Comparison of ENCODE assay signal across 19 cellular contexts in the genomic region with DNA sequence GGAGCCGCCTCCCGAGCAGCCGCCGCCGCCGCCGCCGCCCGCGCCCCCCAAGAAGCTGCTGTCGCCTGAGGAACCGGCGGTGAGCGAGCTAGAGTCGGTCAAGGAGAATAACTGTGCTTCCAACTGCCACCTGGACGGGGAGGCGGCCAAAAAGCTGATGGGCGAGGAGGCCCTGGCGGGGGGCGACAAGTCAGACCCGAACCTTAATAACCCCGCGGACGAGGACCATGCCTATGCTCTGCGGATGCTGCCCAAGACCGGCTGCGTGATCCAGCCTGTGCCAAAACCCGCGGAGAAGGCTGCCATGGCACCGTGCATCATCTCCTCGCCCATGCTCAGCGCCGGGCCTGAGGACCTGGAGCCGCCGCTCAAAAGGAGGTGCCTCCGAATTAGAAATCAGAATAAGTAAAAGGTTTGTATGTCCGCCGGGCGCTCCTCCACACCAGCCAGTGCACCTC.
DNase-seq lines count a peak whose midpoint lies in the region; ATAC-seq, FAIRE-seq and TF ChIP-seq lines count a peak whose summit lies in the region.
"Had no signal": no experiment of that assay in that cellular context is flagged by ENCODE, and none has a peak within 500 bp of the region (broad histone marks: within the 10 kb centered on the region; RNA-seq: fewer than 3 reads in every experiment).

No MANE protein-coding gene starts in this region.

- peaks cover 7% of the 10 kb centered on the region for H3K4me1 ChIP-seq in CD8-positive, alpha-beta T cell (ENCODE audit: insufficient read depth, low read length)
- H3K4me1 ChIP-seq in H9 (ENCODE audit: insufficient read depth, low read length) (no peaks in the 10 kb centered on the region), neuronal stem cell (ENCODE audit: control insufficient read depth in 2 of 2, insufficient read depth in 1 of 2, low read depth in 1 of 2, low read length in 2 of 2) (no peaks in the 10 kb centered on the region)
- H3K4me1 ChIP-seq: BLaER1 had no signal

- peaks cover 6% of the 10 kb centered on the region for H3K27me3 ChIP-seq in CD8-positive, alpha-beta T cell (ENCODE audit: insufficient read depth, low read length)
- H3K27me3 ChIP-seq in H9 (ENCODE audit: insufficient read depth, low read length), result no peaks in the 10 kb centered on the region
- no peaks in the 10 kb centered on the region for H3K27me3 ChIP-seq in dorsolateral prefrontal cortex
- no peaks in the 10 kb centered on the region for H3K27me3 ChIP-seq in neuronal stem cell (ENCODE audit: control insufficient read depth in 3 of 3, insufficient read depth in 3 of 3, low read depth in 1 of 3, low read length in 3 of 3)
- H3K27me3 ChIP-seq: BLaER1 had no signal

- intact Hi-C loops in CD8-positive, alpha-beta T cell (cut with DNase I, micrococcal nuclease), result no loop called here
- intact Hi-C loops in dorsolateral prefrontal cortex (cut with DNase I), result no loop called here

- H3T11ph ChIP-seq in H9 (ENCODE audit: low read length), result no peak overlapping the region

- H2BK12ac ChIP-seq in H9 (ENCODE audit: insufficient read length, low read depth, low read length), result no peak overlapping the region
- H2BK12ac ChIP-seq in neuronal stem cell (ENCODE audit: low read length), result peak overlapping the region; percentile 41

- no peak overlapping the region for H3K4me2 ChIP-seq in H9 (ENCODE audit: insufficient read depth, insufficient read length, low read length)
- H3K4me2 ChIP-seq in neuronal stem cell (ENCODE audit: insufficient read depth, low read length, poor library complexity, severe bottlenecking), result peak overlapping the region; percentile 11
- H3K4me2 ChIP-seq: BLaER1 had no signal

- no peak for DNase-seq in CD8-positive, alpha-beta T cell
- DNase-seq in H9 (peak; percentile 47), dorsolateral prefrontal cortex (no peak), neuronal stem cell (ENCODE audit: low spot score) (no peak), GF-D8 (lab: John Stamatoyannopoulos, UW) (no peak), urothelium cell line (ENCODE audit: low spot score) (no peak), dedifferentiated amniotic fluid mesenchymal stem cell (ENCODE audit: extremely low spot score) (no peak)
- no peak for DNase-seq in activated CD4-positive, alpha-beta T cell treated with anti-CD3 and anti-CD28 coated beads for 48 hours
- DNase-seq: activated gamma-delta T cell, foreskin melanocyte, Karpas-422, mesenchymal stem cell, NCI-H1436, NCI-H345, sigmoid colon, T-helper 9 cell had no signal

- H3K9me3 ChIP-seq in CD8-positive, alpha-beta T cell (ENCODE audit: low read length), result no peaks in the 10 kb centered on the region
- H3K9me3 ChIP-seq in H9 (ENCODE audit: control insufficient read depth, low read depth, low read length) (no peaks in the 10 kb centered on the region), neuronal stem cell (replicated peaks in 1 of 2; ENCODE audit: control insufficient read depth in 2 of 2, insufficient read depth in 1 of 2, low read depth in 1 of 2, low read length in 2 of 2) (no peaks in the 10 kb centered on the region)
- H3K9me3 ChIP-seq: sigmoid colon had no signal

- peak overlapping the region; percentile 57 for H3K4me3 Mint-ChIP-seq in CD8-positive, alpha-beta T cell
- peak overlapping the region in 1 of 2 experiments; percentile 45; a peak in 2 of 5 replicates for H3K4me3 Mint-ChIP-seq in H9

- no peaks in the 10 kb centered on the region for H3K79me2 ChIP-seq in H9 (ENCODE audit: insufficient read depth, low read length)

- no peak overlapping the region for H4K91ac ChIP-seq in H9 (ENCODE audit: insufficient read length, low read depth, low read length)
- no peak overlapping the region for H4K91ac ChIP-seq in neuronal stem cell (ENCODE audit: low read depth, low read length, poor library complexity)

- ATAC-seq in CD8-positive, alpha-beta T cell, result no peak

- peaks cover 5% of the 10 kb centered on the region for H3K4me1 Mint-ChIP-seq in CD8-positive, alpha-beta T cell (ENCODE audit: low read depth)
- H3K4me1 Mint-ChIP-seq in H9, result peaks cover 0 to under 1% of the 10 kb centered on the region in 2 experiments; a peak in 2 of 4 replicates

- no peak overlapping the region; the same call in 1 of the 2 replicates for H3K14ac ChIP-seq in H9 (ENCODE audit: insufficient read depth, low read length)
- no peak overlapping the region for H3K14ac ChIP-seq in neuronal stem cell (ENCODE audit: low read length)

- no CpG with 5 or more reads among the region's 39 CpGs for WGBS in H9 (ENCODE audit: extremely low coverage, insufficient read length, low lambda C conversion rate)
- no CpG with 5 or more reads among the region's 39 CpGs for WGBS in neuronal stem cell (ENCODE audit: extremely low coverage in 2 of 2, insufficient read length in 2 of 2, insufficient replicate concordance in 1 of 2), 2 donors

- H2AK5ac ChIP-seq in H9 (ENCODE audit: insufficient read length, low read length) (no peak overlapping the region), neuronal stem cell (ENCODE audit: low read depth, low read length) (peak overlapping the region; percentile 94)

- H2BK5ac ChIP-seq in H9 (ENCODE audit: insufficient read length, low read length), result no peak overlapping the region
- H2BK5ac ChIP-seq in neuronal stem cell (ENCODE audit: low read length), result peak overlapping the region; percentile 66

- H3K23ac ChIP-seq in H9 (ENCODE audit: insufficient read length, low read depth, low read length) (no peak overlapping the region), neuronal stem cell (ENCODE audit: low read depth, low read length, poor library complexity) (peak overlapping the region; percentile 20)

- no peak overlapping the region for H3K56ac ChIP-seq in H9 (ENCODE audit: insufficient read length, low read depth, low read length)

- H2AFZ ChIP-seq in H9 (ENCODE audit: low read length), result no peak overlapping the region
- H2AFZ ChIP-seq in neuronal stem cell (ENCODE audit: low read length), result no peak overlapping the region

- no peak overlapping the region for H3K27ac Mint-ChIP-seq in CD8-positive, alpha-beta T cell
- peak overlapping the region in 1 of 3 experiments; percentile 15; a peak in 1 of 7 replicates for H3K27ac Mint-ChIP-seq in H9

- no peaks in the 10 kb centered on the region for H3K79me1 ChIP-seq in H9 (ENCODE audit: insufficient read depth, low read depth, low read length, poor library complexity, severe bottlenecking)
- H3K79me1 ChIP-seq in neuronal stem cell (ENCODE audit: low read depth, low read length), result peaks cover 2% of the 10 kb centered on the region

- H3K18ac ChIP-seq in H9 (ENCODE audit: insufficient read length, low read depth, low read length), result no peak overlapping the region
- peak overlapping the region; percentile 76 for H3K18ac ChIP-seq in neuronal stem cell (ENCODE audit: low read length)

- no peak for TF ChIP-seq CTCF in CD8-positive, alpha-beta T cell (IDR thresholded peaks at IDR 0.05)
- TF ChIP-seq CTCF in H9 (conservative IDR thresholded peaks at IDR 0.05) (no peak), dorsolateral prefrontal cortex (IDR thresholded peaks at IDR 0.05 in 54 of 56, conservative IDR thresholded peaks at IDR 0.05 in 2 of 56; ENCODE audit: low read depth in 1 of 56, partially characterized antibody in 56 of 56) (no peak)

- no peaks in the 10 kb centered on the region for H3K36me3 Mint-ChIP-seq in CD8-positive, alpha-beta T cell
- no peaks in the 10 kb centered on the region; a peak in 1 of 7 replicates for H3K36me3 Mint-ChIP-seq in H9 (ENCODE audit: insufficient read depth in 1 of 3, low read depth in 3 of 3)

- H3K27ac ChIP-seq in CD8-positive, alpha-beta T cell (ENCODE audit: low read depth, low read length), result no peak overlapping the region
- H3K27ac ChIP-seq in H9 (ENCODE audit: insufficient read length, low read depth, low read length), result no peak overlapping the region
- H3K27ac ChIP-seq in dorsolateral prefrontal cortex, result peak overlapping the region in 13 of 59 donors; percentile 9 to 71 (median 27)
- no peak overlapping the region for H3K27ac ChIP-seq in neuronal stem cell (replicated peaks; ENCODE audit: low read length)
- H3K27ac ChIP-seq: BLaER1, HL-60, sigmoid colon had no signal

- peaks cover 55% of the 10 kb centered on the region for H3K27me3 Mint-ChIP-seq in CD8-positive, alpha-beta T cell (ENCODE audit: low read depth)
- H3K27me3 Mint-ChIP-seq in H9 (ENCODE audit: low read depth), result peaks cover 26% of the 10 kb centered on the region

- POLR2A ChIA-PET in CD8-positive, alpha-beta T cell (lab: Charles Lee), result no interaction called here

- H3K23me2 ChIP-seq in H9 (ENCODE audit: insufficient read length, low read depth, low read length, poor library complexity, severe bottlenecking), result peaks cover 6% of the 10 kb centered on the region

- H3K4ac ChIP-seq in H9 (ENCODE audit: low read depth, low read length) (no peak overlapping the region), neuronal stem cell (ENCODE audit: low read length) (no peak overlapping the region)

- H3K36me3 ChIP-seq in CD8-positive, alpha-beta T cell (ENCODE audit: insufficient read depth, low read length), result no peaks in the 10 kb centered on the region
- H3K36me3 ChIP-seq in neuronal stem cell (replicated peaks in 1 of 2; ENCODE audit: control insufficient read depth in 2 of 2, insufficient read depth in 2 of 2, low read length in 2 of 2), result peaks cover 3 to 58% of the 10 kb centered on the region in 2 donors
- H3K36me3 ChIP-seq: BLaER1 had no signal

- no peak overlapping the region for H2BK120ac ChIP-seq in H9 (ENCODE audit: low read depth, low read length, poor library complexity, severe bottlenecking)
- H2BK120ac ChIP-seq in neuronal stem cell (ENCODE audit: low read depth, low read length), result no peak overlapping the region

- no peak overlapping the region for H4K8ac ChIP-seq in H9 (replicated peaks; ENCODE audit: insufficient read length, low read depth, low read length)
- peak overlapping the region; percentile 82 for H4K8ac ChIP-seq in neuronal stem cell (ENCODE audit: low read depth, low read length)

- no peaks in the 10 kb centered on the region for H3K9me3 Mint-ChIP-seq in CD8-positive, alpha-beta T cell
- no peaks in the 10 kb centered on the region for H3K9me3 Mint-ChIP-seq in H9

- FAIRE-seq in urothelium cell line (lab: Jason Lieb, UNC), result no peak
- FAIRE-seq: endometrium had no signal

- CTCF ChIA-PET in CD8-positive, alpha-beta T cell (lab: Charles Lee), result interaction anchor here (0.8 kb wide), 1 partner anchor 8 kb away, joined by 4 read pairs; no protein-coding TSS in a partner anchor

- H2BK20ac ChIP-seq in H9 (ENCODE audit: low read depth, low read length, poor library complexity, severe bottlenecking), result no peak overlapping the region

- H2BK15ac ChIP-seq in H9 (ENCODE audit: low read depth, low read length), result no peak overlapping the region
- no peak overlapping the region for H2BK15ac ChIP-seq in neuronal stem cell (ENCODE audit: low read length)

- no peak overlapping the region for H3K4me3 ChIP-seq in CD8-positive, alpha-beta T cell (ENCODE audit: low read depth, low read length)
- H3K4me3 ChIP-seq in dorsolateral prefrontal cortex (peak overlapping the region in 43 of 59 donors; percentile 3 to 61 (median 36)), neuronal stem cell (ENCODE audit: low read length in 2 of 2) (no peak overlapping the region)
- H3K4me3 ChIP-seq: BLaER1 had no signal

- H3K9ac ChIP-seq in H9 (ENCODE audit: extremely low read depth, insufficient read length, low read length), result no peak overlapping the region
- H3K9ac ChIP-seq in neuronal stem cell (ENCODE audit: low read depth, low read length, poor library complexity), result no peak overlapping the region
- H3K9ac ChIP-seq: BLaER1 had no signal

- no peak overlapping the region for H4K5ac ChIP-seq in H9 (ENCODE audit: insufficient read length, low read depth, low read length)

- no peaks in the 10 kb centered on the region for H4K20me1 ChIP-seq in H9 (ENCODE audit: control insufficient read depth, insufficient read depth, insufficient read length)
- H4K20me1 ChIP-seq: BLaER1 had no signal

Comparison
In these comparisons a context has a peak if more than half of its experiments do, and no peak if none do; other contexts are left out.
1. H3K4me3 ChIP-seq: peak in dorsolateral prefrontal cortex (43 of 59); none in CD8-positive, alpha-beta T cell (single experiment) and neuronal stem cell (0 of 2).